In the genomic region with DNA sequence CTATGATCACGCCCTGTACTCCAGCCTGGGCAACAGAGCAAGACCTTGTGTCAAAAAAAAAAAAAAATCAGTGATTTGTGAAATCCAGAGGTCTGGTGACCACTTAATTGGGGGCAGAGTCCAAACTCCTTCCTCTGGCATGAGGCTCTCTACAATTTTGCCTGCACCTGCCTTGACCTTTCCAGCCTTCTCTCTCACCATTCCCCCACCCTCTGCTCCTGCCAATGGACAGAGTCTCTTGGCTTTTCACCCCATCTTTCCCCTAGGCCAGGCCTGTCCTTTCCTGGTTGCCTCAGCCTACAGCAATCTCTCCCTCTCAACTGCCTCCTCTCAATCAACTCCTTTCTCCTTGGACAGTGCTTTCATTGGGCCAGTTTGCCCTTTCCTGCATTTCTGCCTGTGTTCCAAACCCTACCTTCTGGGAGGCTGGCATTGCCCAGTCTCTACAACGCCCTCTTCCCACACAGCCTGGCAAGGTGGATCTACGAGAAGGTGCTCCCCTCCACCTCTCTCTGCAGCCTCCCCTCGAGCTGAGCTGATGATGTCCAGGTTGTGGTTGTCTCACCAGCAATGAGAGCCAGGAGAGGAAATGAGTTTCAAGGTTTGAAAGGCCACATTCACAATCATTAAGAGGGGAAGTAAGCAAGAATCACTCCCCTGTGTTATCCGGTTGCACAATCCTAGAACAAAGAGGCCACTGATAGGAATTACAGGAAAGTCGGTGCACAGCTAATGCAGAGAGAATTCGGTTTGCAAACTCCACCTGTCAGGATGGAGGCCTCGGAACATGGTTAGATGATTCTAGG, we compare ENCODE assay signal across 1 cellular context.
A peak's percentile ranks its signal among the peaks of the same experiment; 100 is the strongest.
TF ChIP-seq lines count a peak whose summit lies in the region.

No MANE protein-coding gene starts in this region.

TF ChIP-seq in HepG2, 621 proteins besides CTCF, POLR2A, EP300 and RAD21 (continued from another document and continues in another):
- TF ChIP-seq, protein P1, sequence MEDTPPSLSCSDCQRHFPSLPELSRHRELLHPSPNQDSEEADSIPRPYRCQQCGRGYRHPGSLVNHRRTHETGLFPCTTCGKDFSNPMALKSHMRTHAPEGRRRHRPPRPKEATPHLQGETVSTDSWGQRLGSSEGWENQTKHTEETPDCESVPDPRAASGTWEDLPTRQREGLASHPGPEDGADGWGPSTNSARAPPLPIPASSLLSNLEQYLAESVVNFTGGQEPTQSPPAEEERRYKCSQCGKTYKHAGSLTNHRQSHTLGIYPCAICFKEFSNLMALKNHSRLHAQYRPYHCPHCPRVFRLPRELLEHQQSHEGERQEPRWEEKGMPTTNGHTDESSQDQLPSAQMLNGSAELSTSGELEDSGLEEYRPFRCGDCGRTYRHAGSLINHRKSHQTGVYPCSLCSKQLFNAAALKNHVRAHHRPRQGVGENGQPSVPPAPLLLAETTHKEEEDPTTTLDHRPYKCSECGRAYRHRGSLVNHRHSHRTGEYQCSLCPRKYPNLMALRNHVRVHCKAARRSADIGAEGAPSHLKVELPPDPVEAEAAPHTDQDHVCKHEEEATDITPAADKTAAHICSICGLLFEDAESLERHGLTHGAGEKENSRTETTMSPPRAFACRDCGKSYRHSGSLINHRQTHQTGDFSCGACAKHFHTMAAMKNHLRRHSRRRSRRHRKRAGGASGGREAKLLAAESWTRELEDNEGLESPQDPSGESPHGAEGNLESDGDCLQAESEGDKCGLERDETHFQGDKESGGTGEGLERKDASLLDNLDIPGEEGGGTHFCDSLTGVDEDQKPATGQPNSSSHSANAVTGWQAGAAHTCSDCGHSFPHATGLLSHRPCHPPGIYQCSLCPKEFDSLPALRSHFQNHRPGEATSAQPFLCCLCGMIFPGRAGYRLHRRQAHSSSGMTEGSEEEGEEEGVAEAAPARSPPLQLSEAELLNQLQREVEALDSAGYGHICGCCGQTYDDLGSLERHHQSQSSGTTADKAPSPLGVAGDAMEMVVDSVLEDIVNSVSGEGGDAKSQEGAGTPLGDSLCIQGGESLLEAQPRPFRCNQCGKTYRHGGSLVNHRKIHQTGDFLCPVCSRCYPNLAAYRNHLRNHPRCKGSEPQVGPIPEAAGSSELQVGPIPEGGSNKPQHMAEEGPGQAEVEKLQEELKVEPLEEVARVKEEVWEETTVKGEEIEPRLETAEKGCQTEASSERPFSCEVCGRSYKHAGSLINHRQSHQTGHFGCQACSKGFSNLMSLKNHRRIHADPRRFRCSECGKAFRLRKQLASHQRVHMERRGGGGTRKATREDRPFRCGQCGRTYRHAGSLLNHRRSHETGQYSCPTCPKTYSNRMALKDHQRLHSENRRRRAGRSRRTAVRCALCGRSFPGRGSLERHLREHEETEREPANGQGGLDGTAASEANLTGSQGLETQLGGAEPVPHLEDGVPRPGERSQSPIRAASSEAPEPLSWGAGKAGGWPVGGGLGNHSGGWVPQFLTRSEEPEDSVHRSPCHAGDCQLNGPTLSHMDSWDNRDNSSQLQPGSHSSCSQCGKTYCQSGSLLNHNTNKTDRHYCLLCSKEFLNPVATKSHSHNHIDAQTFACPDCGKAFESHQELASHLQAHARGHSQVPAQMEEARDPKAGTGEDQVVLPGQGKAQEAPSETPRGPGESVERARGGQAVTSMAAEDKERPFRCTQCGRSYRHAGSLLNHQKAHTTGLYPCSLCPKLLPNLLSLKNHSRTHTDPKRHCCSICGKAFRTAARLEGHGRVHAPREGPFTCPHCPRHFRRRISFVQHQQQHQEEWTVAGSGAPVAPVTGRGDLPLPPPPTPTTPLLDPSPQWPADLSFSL (CRISPR knock-in tag; IDR thresholded peaks at IDR 0.05), result peak; percentile 80; the same call in 1 of the 2 replicates
- no peak; the same call in 1 of the 2 replicates for TF ChIP-seq ZNF44 (CRISPR knock-in tag; IDR thresholded peaks at IDR 0.05)
- TF ChIP-seq, protein P2, sequence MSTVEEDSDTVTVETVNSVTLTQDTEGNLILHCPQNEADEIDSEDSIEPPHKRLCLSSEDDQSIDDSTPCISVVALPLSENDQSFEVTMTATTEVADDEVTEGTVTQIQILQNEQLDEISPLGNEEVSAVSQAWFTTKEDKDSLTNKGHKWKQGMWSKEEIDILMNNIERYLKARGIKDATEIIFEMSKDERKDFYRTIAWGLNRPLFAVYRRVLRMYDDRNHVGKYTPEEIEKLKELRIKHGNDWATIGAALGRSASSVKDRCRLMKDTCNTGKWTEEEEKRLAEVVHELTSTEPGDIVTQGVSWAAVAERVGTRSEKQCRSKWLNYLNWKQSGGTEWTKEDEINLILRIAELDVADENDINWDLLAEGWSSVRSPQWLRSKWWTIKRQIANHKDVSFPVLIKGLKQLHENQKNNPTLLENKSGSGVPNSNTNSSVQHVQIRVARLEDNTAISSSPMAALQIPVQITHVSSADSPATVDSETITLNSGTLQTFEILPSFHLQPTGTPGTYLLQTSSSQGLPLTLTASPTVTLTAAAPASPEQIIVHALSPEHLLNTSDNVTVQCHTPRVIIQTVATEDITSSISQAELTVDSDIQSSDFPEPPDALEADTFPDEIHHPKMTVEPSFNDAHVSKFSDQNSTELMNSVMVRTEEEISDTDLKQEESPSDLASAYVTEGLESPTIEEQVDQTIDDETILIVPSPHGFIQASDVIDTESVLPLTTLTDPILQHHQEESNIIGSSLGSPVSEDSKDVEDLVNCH (CRISPR knock-in tag; IDR thresholded peaks at IDR 0.05), result no peak
- TF ChIP-seq ZNF225 (CRISPR knock-in tag; IDR thresholded peaks at IDR 0.05), result 0 out of 2 replicates have a peak, but pooled peaks have one; percentile 42
- no peak for TF ChIP-seq NFRKB (IDR thresholded peaks at IDR 0.05)
- 0 out of 2 replicates have a peak, but pooled peaks have one; percentile 42 for TF ChIP-seq ZNF782 (CRISPR knock-in tag; IDR thresholded peaks at IDR 0.05; ENCODE audit: borderline replicate concordance)
- no peak for TF ChIP-seq RBAK (CRISPR knock-in tag; IDR thresholded peaks at IDR 0.05)
- TF ChIP-seq HDAC2 (CRISPR knock-in tag; IDR thresholded peaks at IDR 0.05), result peak; percentile 97
- TF ChIP-seq ZNF772 (CRISPR knock-in tag; IDR thresholded peaks at IDR 0.05), result peak; percentile 89; the same call in 1 of the 2 replicates
- TF ChIP-seq ZNF878 (CRISPR knock-in tag; IDR thresholded peaks at IDR 0.05), result peak; percentile 40; the same call in 1 of the 2 replicates
- TF ChIP-seq TBX2 (CRISPR knock-in tag; IDR thresholded peaks at IDR 0.05; ENCODE audit: borderline replicate concordance), result peak; percentile 97
- peak; percentile 33; the same call in 1 of the 2 replicates for TF ChIP-seq KDM5A (IDR thresholded peaks at IDR 0.05; ENCODE audit: borderline replicate concordance, low read length)
- no peak for TF ChIP-seq FOXA1 (IDR thresholded peaks at IDR 0.05)
- peak; percentile 80 for TF ChIP-seq FOXA1 (CRISPR knock-in tag; IDR thresholded peaks at IDR 0.05)
- no peak for TF ChIP-seq ZNF775 (CRISPR knock-in tag; IDR thresholded peaks at IDR 0.05; ENCODE audit: borderline replicate concordance)
- TF ChIP-seq, protein P3, sequence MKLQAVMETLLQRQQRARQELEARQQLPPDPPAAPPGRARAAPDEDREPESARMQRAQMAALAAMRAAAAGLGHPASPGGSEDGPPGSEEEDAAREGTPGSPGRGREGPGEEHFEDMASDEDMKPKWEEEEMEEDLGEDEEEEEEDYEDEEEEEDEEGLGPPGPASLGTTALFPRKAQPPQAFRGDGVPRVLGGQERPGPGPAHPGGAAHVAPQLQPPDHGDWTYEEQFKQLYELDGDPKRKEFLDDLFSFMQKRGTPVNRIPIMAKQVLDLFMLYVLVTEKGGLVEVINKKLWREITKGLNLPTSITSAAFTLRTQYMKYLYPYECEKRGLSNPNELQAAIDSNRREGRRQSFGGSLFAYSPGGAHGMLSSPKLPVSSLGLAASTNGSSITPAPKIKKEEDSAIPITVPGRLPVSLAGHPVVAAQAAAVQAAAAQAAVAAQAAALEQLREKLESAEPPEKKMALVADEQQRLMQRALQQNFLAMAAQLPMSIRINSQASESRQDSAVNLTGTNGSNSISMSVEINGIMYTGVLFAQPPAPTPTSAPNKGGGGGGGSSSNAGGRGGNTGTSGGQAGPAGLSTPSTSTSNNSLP (IDR thresholded peaks at IDR 0.05; ENCODE audit: low read depth, low read length), result peak; percentile 98
- peak; percentile 97 for TF ChIP-seq RARA (CRISPR knock-in tag; IDR thresholded peaks at IDR 0.05)
- TF ChIP-seq SMYD3 (CRISPR knock-in tag; IDR thresholded peaks at IDR 0.05), result peak; percentile 78
- TF ChIP-seq, protein P4, sequence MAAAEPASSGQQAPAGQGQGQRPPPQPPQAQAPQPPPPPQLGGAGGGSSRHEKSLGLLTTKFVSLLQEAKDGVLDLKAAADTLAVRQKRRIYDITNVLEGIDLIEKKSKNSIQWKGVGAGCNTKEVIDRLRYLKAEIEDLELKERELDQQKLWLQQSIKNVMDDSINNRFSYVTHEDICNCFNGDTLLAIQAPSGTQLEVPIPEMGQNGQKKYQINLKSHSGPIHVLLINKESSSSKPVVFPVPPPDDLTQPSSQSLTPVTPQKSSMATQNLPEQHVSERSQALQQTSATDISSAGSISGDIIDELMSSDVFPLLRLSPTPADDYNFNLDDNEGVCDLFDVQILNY (CRISPR knock-in tag; conservative IDR thresholded peaks at IDR 0.05), result no peak
- TF ChIP-seq ZNF121 (CRISPR knock-in tag; IDR thresholded peaks at IDR 0.05), result peak; percentile 100
- peak; percentile 41; the same call in 1 of the 2 replicates for TF ChIP-seq TOE1 (CRISPR knock-in tag; IDR thresholded peaks at IDR 0.05)
- TF ChIP-seq HMGA1 (CRISPR knock-in tag; conservative IDR thresholded peaks at IDR 0.05), result no peak
- TF ChIP-seq ZNF484 (CRISPR knock-in tag; IDR thresholded peaks at IDR 0.05; ENCODE audit: borderline replicate concordance, low read depth), result 0 out of 2 replicates have a peak, but pooled peaks have one; percentile 19
- peak; percentile 24 for TF ChIP-seq STAG1 (CRISPR knock-in tag; IDR thresholded peaks at IDR 0.05)
- TF ChIP-seq, protein P5, sequence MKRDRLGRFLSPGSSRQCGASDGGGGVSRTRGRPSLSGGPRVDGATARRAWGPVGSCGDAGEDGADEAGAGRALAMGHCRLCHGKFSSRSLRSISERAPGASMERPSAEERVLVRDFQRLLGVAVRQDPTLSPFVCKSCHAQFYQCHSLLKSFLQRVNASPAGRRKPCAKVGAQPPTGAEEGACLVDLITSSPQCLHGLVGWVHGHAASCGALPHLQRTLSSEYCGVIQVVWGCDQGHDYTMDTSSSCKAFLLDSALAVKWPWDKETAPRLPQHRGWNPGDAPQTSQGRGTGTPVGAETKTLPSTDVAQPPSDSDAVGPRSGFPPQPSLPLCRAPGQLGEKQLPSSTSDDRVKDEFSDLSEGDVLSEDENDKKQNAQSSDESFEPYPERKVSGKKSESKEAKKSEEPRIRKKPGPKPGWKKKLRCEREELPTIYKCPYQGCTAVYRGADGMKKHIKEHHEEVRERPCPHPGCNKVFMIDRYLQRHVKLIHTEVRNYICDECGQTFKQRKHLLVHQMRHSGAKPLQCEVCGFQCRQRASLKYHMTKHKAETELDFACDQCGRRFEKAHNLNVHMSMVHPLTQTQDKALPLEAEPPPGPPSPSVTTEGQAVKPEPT (CRISPR knock-in tag; IDR thresholded peaks at IDR 0.05; ENCODE audit: low read depth), result no peak; the same call in 1 of the 2 replicates
- TF ChIP-seq ZNF441 (CRISPR knock-in tag; IDR thresholded peaks at IDR 0.05; ENCODE audit: borderline replicate concordance), result peak; percentile 92
- TF ChIP-seq, protein P6, sequence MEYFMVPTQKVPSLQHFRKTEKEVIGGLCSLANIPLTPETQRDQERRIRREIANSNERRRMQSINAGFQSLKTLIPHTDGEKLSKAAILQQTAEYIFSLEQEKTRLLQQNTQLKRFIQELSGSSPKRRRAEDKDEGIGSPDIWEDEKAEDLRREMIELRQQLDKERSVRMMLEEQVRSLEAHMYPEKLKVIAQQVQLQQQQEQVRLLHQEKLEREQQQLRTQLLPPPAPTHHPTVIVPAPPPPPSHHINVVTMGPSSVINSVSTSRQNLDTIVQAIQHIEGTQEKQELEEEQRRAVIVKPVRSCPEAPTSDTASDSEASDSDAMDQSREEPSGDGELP (IDR thresholded peaks at IDR 0.05; ENCODE audit: borderline replicate concordance, low read depth), result peak; percentile 79
- TF ChIP-seq, protein P7, sequence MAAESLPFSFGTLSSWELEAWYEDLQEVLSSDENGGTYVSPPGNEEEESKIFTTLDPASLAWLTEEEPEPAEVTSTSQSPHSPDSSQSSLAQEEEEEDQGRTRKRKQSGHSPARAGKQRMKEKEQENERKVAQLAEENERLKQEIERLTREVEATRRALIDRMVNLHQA (CRISPR knock-in tag; IDR thresholded peaks at IDR 0.05), result no peak
- TF ChIP-seq CREB1 (IDR thresholded peaks at IDR 0.05), result no peak
- TF ChIP-seq CREB1 (CRISPR knock-in tag; IDR thresholded peaks at IDR 0.05), result peak; percentile 60
- no peak for TF ChIP-seq ZFP82 (CRISPR knock-in tag; IDR thresholded peaks at IDR 0.05; ENCODE audit: borderline replicate concordance)
- no peak; the same call in 1 of the 2 replicates for TF ChIP-seq RORA (CRISPR knock-in tag; IDR thresholded peaks at IDR 0.05)
- peak; percentile 81; the same call in 1 of the 2 replicates for TF ChIP-seq ESRRA (CRISPR knock-in tag; IDR thresholded peaks at IDR 0.05; ENCODE audit: low read depth)
- 0 out of 2 replicates have a peak, but pooled peaks have one; percentile 21 for TF ChIP-seq ZNF20 (CRISPR knock-in tag; IDR thresholded peaks at IDR 0.05)
- TF ChIP-seq, protein P8, sequence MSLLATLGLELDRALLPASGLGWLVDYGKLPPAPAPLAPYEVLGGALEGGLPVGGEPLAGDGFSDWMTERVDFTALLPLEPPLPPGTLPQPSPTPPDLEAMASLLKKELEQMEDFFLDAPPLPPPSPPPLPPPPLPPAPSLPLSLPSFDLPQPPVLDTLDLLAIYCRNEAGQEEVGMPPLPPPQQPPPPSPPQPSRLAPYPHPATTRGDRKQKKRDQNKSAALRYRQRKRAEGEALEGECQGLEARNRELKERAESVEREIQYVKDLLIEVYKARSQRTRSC (CRISPR knock-in tag; IDR thresholded peaks at IDR 0.05; ENCODE audit: low read depth), result no peak
- 0 out of 2 replicates have a peak, but pooled peaks have one; percentile 18 for TF ChIP-seq PRMT3 (CRISPR knock-in tag; IDR thresholded peaks at IDR 0.05; ENCODE audit: borderline replicate concordance, low read depth)
- peak; percentile 39; the same call in 1 of the 2 replicates for TF ChIP-seq PHF20 (CRISPR knock-in tag; IDR thresholded peaks at IDR 0.05)
- TF ChIP-seq TP53 (CRISPR knock-in tag; conservative IDR thresholded peaks at IDR 0.05), result no peak
- TF ChIP-seq, protein P9, sequence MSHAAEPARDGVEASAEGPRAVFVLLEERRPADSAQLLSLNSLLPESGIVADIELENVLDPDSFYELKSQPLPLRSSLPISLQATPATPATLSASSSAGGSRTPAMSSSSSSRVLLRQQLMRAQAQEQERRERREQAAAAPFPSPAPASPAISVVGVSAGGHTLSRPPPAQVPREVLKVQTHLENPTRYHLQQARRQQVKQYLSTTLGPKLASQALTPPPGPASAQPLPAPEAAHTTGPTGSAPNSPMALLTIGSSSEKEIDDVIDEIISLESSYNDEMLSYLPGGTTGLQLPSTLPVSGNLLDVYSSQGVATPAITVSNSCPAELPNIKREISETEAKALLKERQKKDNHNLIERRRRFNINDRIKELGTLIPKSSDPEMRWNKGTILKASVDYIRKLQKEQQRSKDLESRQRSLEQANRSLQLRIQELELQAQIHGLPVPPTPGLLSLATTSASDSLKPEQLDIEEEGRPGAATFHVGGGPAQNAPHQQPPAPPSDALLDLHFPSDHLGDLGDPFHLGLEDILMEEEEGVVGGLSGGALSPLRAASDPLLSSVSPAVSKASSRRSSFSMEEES (CRISPR knock-in tag; IDR thresholded peaks at IDR 0.05), result peak; percentile 100
- peak; percentile 80 for TF ChIP-seq SIX1 (CRISPR knock-in tag; IDR thresholded peaks at IDR 0.05; ENCODE audit: borderline replicate concordance)
- TF ChIP-seq ZNF83 (CRISPR knock-in tag; IDR thresholded peaks at IDR 0.05; ENCODE audit: borderline replicate concordance), result no peak
